19 cellular contexts compared by ENCODE assay signal in genomic region chr13:23849670-23850069, GRCh38. TPM values are rescaled to one million over a fixed set of nuclear protein-coding genes. Genes with fewer than 3 reads are reported as not detected.
A peak's percentile ranks its signal among the peaks of the same experiment; 100 is the strongest.
DNase-seq lines count a peak whose midpoint lies in the region; ATAC-seq and TF ChIP-seq lines count a peak whose summit lies in the region.
"Had no signal": no experiment of that assay in that cellular context is flagged by ENCODE, and none has a peak within 500 bp of the region (broad histone marks: within the 10 kb centered on the region; RNA-seq: fewer than 3 reads in every experiment).

No MANE protein-coding gene starts in this region.

- H2AFZ ChIP-seq in Loucy (ENCODE audit: low read length) (0 out of 2 replicates have a peak overlapping the region, but pooled peaks have one; percentile 18), MM.1S (ENCODE audit: low read length) (no peak overlapping the region)
- H2AFZ ChIP-seq: GM23338 had no signal

- H3K9ac ChIP-seq in BLaER1 treated with 17β-estradiol and CSF1 and Interleukin-3, amounts not matched to agents 10 nM and 100 nM, result no peak overlapping the region
- H3K9ac ChIP-seq in Loucy (ENCODE audit: low read depth, low read length, poor library complexity, severe bottlenecking) (no peak overlapping the region), MM.1S (ENCODE audit: low read length) (no peak overlapping the region)

- H3K27ac ChIP-seq in BLaER1 treated with 17β-estradiol and CSF1 and Interleukin-3, amounts not matched to agents 10 nM and 100 nM, result no peak overlapping the region
- H3K27ac ChIP-seq in MM.1S (ENCODE audit: low read length), result no peak overlapping the region
- H3K27ac ChIP-seq: HL-60 had no signal

- peaks cover 29 to 60% (median 53%) of the 10 kb centered on the region in 10 experiments for H3K4me1 ChIP-seq in BLaER1 treated with 17β-estradiol and CSF1 and Interleukin-3, amounts not matched to agents 10 nM and 100 nM
- H3K4me1 ChIP-seq in Loucy (ENCODE audit: insufficient read depth, low read length, poor library complexity, severe bottlenecking) (peaks cover 61% of the 10 kb centered on the region), MM.1S (ENCODE audit: low read length) (peaks cover 11% of the 10 kb centered on the region; the same call in 1 of the 2 replicates)

- ATAC-seq in esophagus mucosa, result peak; percentile 75
- ATAC-seq in GM18907 (IDR thresholded peaks at IDR 0.05; ENCODE audit: unreplicated experiment), result no peak
- ATAC-seq: CD8-positive, alpha-beta T cell; GM23338; HCT116; K562 had no signal

- H3F3A ChIP-seq in Loucy (ENCODE audit: low read depth) (no peaks in the 10 kb centered on the region; the same call in 1 of the 2 replicates), MM.1S (ENCODE audit: insufficient read depth, low read length) (no peaks in the 10 kb centered on the region)

- no peaks in the 10 kb centered on the region for H3K9me3 ChIP-seq in BLaER1 treated with 17β-estradiol and CSF1 and Interleukin-3, amounts not matched to agents 10 nM and 100 nM (replicated peaks in 1 of 11)
- H3K9me3 ChIP-seq in Loucy (ENCODE audit: insufficient read depth, low read depth, low read length) (no peaks in the 10 kb centered on the region), MM.1S (replicated peaks; ENCODE audit: insufficient read depth, low read length) (no peaks in the 10 kb centered on the region)

- H3K9me2 ChIP-seq in Loucy (replicated peaks; ENCODE audit: low read depth, low read length) (no peaks in the 10 kb centered on the region), MM.1S (replicated peaks; ENCODE audit: insufficient read depth, low read length) (no peaks in the 10 kb centered on the region)

- TF ChIP-seq CTCF in Loucy (conservative IDR thresholded peaks at IDR 0.05; ENCODE audit: low read length), result no peak
- TF ChIP-seq CTCF in MM.1S (IDR thresholded peaks at IDR 0.05; ENCODE audit: low read length), result no peak

- no peaks in the 10 kb centered on the region for H3K27me3 ChIP-seq in BLaER1 treated with 17β-estradiol and CSF1 and Interleukin-3, amounts not matched to agents 10 nM and 100 nM
- H3K27me3 ChIP-seq in Loucy (ENCODE audit: insufficient read depth, low read length, poor library complexity, severe bottlenecking) (no peaks in the 10 kb centered on the region), MM.1S (replicated peaks; ENCODE audit: insufficient read depth, low read length) (no peaks in the 10 kb centered on the region)

- DNase-seq in HuH-7.5 (ENCODE audit: low spot score) (no peak), MM.1S (no peak)
- DNase-seq: Calu3; CD8-positive, alpha-beta T cell; DMS79 treated with DMSO at 0.1 percent for 48 hours; GF-D8; H7; HFFc6; IMR-90 had no signal

- H4K20me1 ChIP-seq in BLaER1 treated with 17β-estradiol and CSF1 and Interleukin-3, amounts not matched to agents 10 nM and 100 nM, result no peaks in the 10 kb centered on the region
- H4K20me1 ChIP-seq in Loucy (ENCODE audit: insufficient read depth, low read length, poor library complexity, severe bottlenecking) (no peaks in the 10 kb centered on the region), MM.1S (ENCODE audit: insufficient read depth, low read length) (no peaks in the 10 kb centered on the region)

- H3K36me3 ChIP-seq in BLaER1 treated with 17β-estradiol and CSF1 and Interleukin-3, amounts not matched to agents 10 nM and 100 nM, result peaks cover 0 to 6% (median 0%) of the 10 kb centered on the region in 11 experiments; a peak in 1 of 22 replicates
- H3K36me3 ChIP-seq in Loucy (ENCODE audit: insufficient read depth, low read length) (no peaks in the 10 kb centered on the region), MM.1S (replicated peaks; ENCODE audit: insufficient read depth, low read length) (no peaks in the 10 kb centered on the region)

- H3K79me2 ChIP-seq in Loucy (ENCODE audit: insufficient read depth, low read length), result no peaks in the 10 kb centered on the region
- no peaks in the 10 kb centered on the region for H3K79me2 ChIP-seq in MM.1S (ENCODE audit: low read length)

- H3K4me3 ChIP-seq in BLaER1 treated with 17β-estradiol and CSF1 and Interleukin-3, amounts not matched to agents 10 nM and 100 nM, result no peak overlapping the region
- no peak overlapping the region for H3K4me3 ChIP-seq in Loucy (ENCODE audit: low read length, poor library complexity, severe bottlenecking)
- H3K4me3 ChIP-seq in MM.1S (ENCODE audit: low read length), result no peak overlapping the region
- H3K4me3 ChIP-seq: GM23338, K562 had no signal

- peak overlapping the region in 7 of 11 experiments; percentile 2 to 81 (median 26); a peak in 10 of 22 replicates for H3K4me2 ChIP-seq in BLaER1 treated with 17β-estradiol and CSF1 and Interleukin-3, amounts not matched to agents 10 nM and 100 nM
- H3K4me2 ChIP-seq in Loucy (ENCODE audit: low read depth, low read length, poor library complexity, severe bottlenecking) (no peak overlapping the region), MM.1S (ENCODE audit: low read depth, low read length) (no peak overlapping the region)
- H3K4me2 ChIP-seq: GM23338 had no signal

RNA-seq across cellular contexts. Expression of gene MIPEP, which starts 39.5 kb away (rescaled TPM):
- 26.0 TPM for total RNA-seq in esophagus mucosa

RNA-seq across cellular contexts. Expression of gene C1QTNF9B, which starts 47.6 kb away (rescaled TPM):
- not detected for total RNA-seq in esophagus mucosa
- total RNA-seq: A172; B cell; Calu3; CD8-positive, alpha-beta T cell; H7 had no signal

Comparison
In these comparisons a context has a peak if more than half of its experiments do, and no peak if none do; other contexts are left out.
1. H3K4me2 ChIP-seq: peak in BLaER1 treated with 17β-estradiol and CSF1 and Interleukin-3, amounts not matched to agents 10 nM and 100 nM (7 of 11); none in Loucy (single experiment) and MM.1S (single experiment).